In the genomic region with DNA sequence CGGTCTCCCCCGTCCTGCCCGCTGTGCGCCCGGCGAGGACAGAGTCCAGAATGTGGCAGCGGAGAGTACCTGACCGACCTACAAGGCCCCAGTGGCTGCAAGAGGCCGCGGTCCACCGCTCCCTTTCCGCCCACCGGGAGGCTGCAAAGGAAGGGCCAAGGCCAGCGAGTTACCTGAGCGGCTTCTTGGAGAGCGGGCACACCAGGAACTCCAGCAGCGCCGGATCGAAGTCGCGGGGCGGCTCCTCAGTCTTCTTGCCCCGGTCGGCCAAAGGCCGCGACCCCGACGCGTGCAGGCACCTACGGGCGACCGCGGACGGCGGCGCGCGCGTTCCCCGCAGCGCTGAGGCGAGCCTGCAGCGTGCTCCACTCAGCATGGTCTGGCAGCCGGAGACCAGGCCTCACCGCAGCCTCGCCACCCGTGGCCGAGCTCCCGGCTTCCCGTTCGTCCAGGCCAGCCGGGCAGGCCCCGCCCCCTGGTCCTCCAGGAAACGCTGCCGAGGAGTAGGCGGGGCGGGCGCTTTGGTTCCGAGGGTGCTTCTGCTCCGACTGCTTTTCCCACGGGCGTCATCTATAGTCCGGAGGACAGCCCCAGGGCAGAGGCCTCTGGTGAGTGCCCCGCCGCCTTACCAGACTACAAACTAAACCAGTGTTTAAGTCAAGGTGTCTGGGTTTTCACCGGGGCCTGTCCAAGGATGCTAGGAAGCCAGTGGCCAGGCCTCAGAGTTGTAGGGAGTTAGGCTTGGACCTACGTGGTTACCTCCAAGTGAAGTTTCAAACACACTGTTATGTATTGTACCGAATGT, we compare ENCODE assay signal across 7 cellular contexts.
DNase-seq lines count a peak whose midpoint lies in the region; ATAC-seq and TF ChIP-seq lines count a peak whose summit lies in the region.

Gene PYURF, minus strand, starts transcription at position 452 of the 805 bp plus-strand sequence. Its CDS starts 76 bp downstream, at position 376.

- in situ Hi-C loops in astrocyte of the spinal cord (cut with HindIII; ENCODE audit: low sequenced_read_pairs): no loop called here

- DNase-seq in NCI-H2029 treated with DMSO at 0.1 percent for 48 hours (lab: John Stamatoyannopoulos, UW) (peak; percentile 60), T1000 (lab: John Stamatoyannopoulos, UW) (peak; percentile 90), astrocyte of the spinal cord (ENCODE audit: low read depth, low spot score) (peak; percentile 96), hippocampal formation (lab: John Stamatoyannopoulos, UW) (peak; percentile 90 to 95), retinal pigment epithelial cell (ENCODE audit: low read depth) (peak; percentile 72)

- TF ChIP-seq CTCF in astrocyte of the spinal cord (IDR thresholded peaks at IDR 0.05; ENCODE audit: low read depth, low read length) (no peak), retinal pigment epithelial cell (conservative IDR thresholded peaks at IDR 0.05; ENCODE audit: low read depth, low read length) (no peak)

- peak; percentile 65 for ATAC-seq in GM18517 (IDR thresholded peaks at IDR 0.05; ENCODE audit: unreplicated experiment)
- ATAC-seq in HG03025 (IDR thresholded peaks at IDR 0.05; ENCODE audit: low FRiP score, unreplicated experiment): peak; percentile 76

- H3K4me3 ChIP-seq in astrocyte of the spinal cord (ENCODE audit: low read depth, low read length) (peak within 1 kb of the TSS; percentile 98), retinal pigment epithelial cell (ENCODE audit: low read length) (peak within 1 kb of the TSS; percentile 92)

Comparison
In these comparisons a context has a peak if more than half of its experiments do, and no peak if none do; other contexts are left out.
1. Peak in every context shown above with its lines: DNase-seq, ATAC-seq and H3K4me3 ChIP-seq.